ENCODE assay signal across 10 cellular contexts in the genomic region with DNA sequence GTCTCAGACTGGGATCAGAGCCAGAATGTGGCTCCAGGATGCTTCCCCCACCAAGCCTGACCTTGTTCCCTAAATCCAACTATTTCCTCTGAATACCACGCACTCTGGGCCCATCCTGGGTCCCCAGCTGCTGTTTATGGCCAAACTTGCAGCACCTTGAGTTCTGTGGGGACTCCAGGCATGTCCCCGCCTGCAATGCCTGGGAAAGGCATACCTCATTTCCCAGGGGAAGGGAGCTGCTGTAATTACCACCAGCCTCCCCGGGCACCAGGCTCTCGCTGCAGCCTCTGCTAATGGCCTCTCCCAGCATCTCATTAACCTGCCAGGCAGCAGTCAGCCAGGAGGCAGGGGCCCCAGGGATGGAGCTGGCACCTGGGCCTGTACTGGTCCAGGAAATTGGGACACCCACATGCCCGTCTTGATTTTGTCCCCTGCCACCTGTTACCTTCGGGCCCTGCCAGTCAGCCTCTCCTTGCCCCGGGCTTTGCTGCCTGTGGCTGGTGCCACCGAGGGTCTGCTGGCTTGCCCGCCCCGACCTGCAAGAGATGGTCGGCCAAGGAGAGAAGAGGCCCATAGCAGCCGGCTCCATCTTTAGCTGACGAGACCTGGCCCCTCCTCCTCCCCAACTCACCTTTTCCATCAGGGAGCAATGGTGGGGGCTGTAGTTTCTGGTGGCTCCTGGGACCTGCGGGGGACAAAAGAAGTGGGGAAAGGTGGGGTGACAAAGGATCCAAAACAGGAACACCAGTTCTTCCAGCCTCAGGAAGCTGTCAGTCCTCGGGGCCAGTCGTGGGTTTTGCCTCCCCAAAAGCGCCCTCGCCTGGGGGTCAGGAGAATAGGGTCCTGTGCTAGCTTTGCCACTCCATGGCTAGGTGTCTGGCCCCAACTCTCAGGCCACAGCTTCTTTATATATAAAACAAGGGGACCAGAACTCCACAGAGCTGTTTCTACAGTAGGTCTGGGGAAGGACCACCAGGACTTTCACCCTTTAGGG. TPM values are rescaled to one million over a fixed set of nuclear protein-coding genes. Genes with fewer than 3 reads are reported as not detected.
DNase-seq lines count a peak whose midpoint lies in the region; ATAC-seq and TF ChIP-seq lines count a peak whose summit lies in the region.
"Had no signal": no experiment of that assay in that cellular context is flagged by ENCODE, and none has a peak within 500 bp of the region (broad histone marks: within the 10 kb centered on the region; RNA-seq: fewer than 3 reads in every experiment).

No MANE protein-coding gene starts in this region.

- H3K4me3 ChIP-seq in smooth muscle cell = no peak overlapping the region

- peaks cover 26% of the 10 kb centered on the region for H3F3A ChIP-seq in smooth muscle cell (ENCODE audit: low read depth)

- H3K36me3 ChIP-seq in smooth muscle cell (ENCODE audit: low read depth) = no peaks in the 10 kb centered on the region

- H2AFZ ChIP-seq in smooth muscle cell (ENCODE audit: low read depth) = no peak overlapping the region

- peak overlapping the region; percentile 87 for H3K27ac ChIP-seq in smooth muscle cell (ENCODE audit: low read depth)

- peaks cover 97% of the 10 kb centered on the region for H3K4me1 Mint-ChIP-seq in chondrocyte (ENCODE audit: low read depth)

- H3K4me1 ChIP-seq in smooth muscle cell (ENCODE audit: low read depth) = peaks cover 34% of the 10 kb centered on the region

- H3K4me3 Mint-ChIP-seq in chondrocyte (ENCODE audit: unreplicated experiment) = no peak overlapping the region
- H3K4me3 Mint-ChIP-seq: activated T-cell treated with anti-CD3 and anti-CD28 coated beads, Interleukin-2, amount 50 U/mL, for 72 hours had no signal

- no peaks in the 10 kb centered on the region for H3K9me3 Mint-ChIP-seq in chondrocyte (ENCODE audit: low read depth)
- H3K9me3 Mint-ChIP-seq: activated T-cell treated with anti-CD3 and anti-CD28 coated beads, Interleukin-2, amount 50 U/mL, for 72 hours had no signal

- peak; percentile 35 for TF ChIP-seq CTCF in chondrocyte (IDR thresholded peaks at IDR 0.05)
- TF ChIP-seq CTCF in smooth muscle cell (IDR thresholded peaks at IDR 0.05; ENCODE audit: borderline replicate concordance, insufficient read depth, poor library complexity, severe bottlenecking) = no peak

- H3K27me3 Mint-ChIP-seq in chondrocyte (ENCODE audit: low read depth) = no peaks in the 10 kb centered on the region

- H3K27me3 ChIP-seq in smooth muscle cell (ENCODE audit: low read depth) = no peaks in the 10 kb centered on the region

- peaks cover 3% of the 10 kb centered on the region for H3K36me3 Mint-ChIP-seq in chondrocyte (ENCODE audit: low read depth)

- WGBS in smooth muscle cell (ENCODE audit: low lambda C conversion rate) = 77% methylated on average over 18 of the region's 18 CpGs

- no peaks in the 10 kb centered on the region for H4K20me1 ChIP-seq in smooth muscle cell (ENCODE audit: low read depth)

- no peaks in the 10 kb centered on the region for H3K79me2 ChIP-seq in smooth muscle cell (ENCODE audit: low read depth)

- H3K9ac ChIP-seq in smooth muscle cell (ENCODE audit: low read depth) = no peak overlapping the region

- peak; percentile 13 for DNase-seq in NCI-H2227 (lab: John Stamatoyannopoulos, UW; ENCODE audit: unreplicated experiment)
- DNase-seq in NCI-H2227 treated with DMSO at 0.1 percent for 48 hours (lab: John Stamatoyannopoulos, UW) = no peak
- peak; percentile 63 for DNase-seq in NCI-H1694 treated with DMSO at 0.1 percent for 48 hours (lab: John Stamatoyannopoulos, UW)
- DNase-seq in chondrocyte (ENCODE audit: low spot score) = no peak
- DNase-seq in smooth muscle cell (lab: John Stamatoyannopoulos, UW; ENCODE audit: unreplicated experiment) = no peak
- no peak for DNase-seq in NOMO-1 treated with DMSO at 0.1 percent for 48 hours (lab: John Stamatoyannopoulos, UW; ENCODE audit: unreplicated experiment)
- DNase-seq: stimulated activated CD4-positive, alpha-beta T cell treated with anti-CD3 and anti-CD28 coated beads, Interleukin-4, amount 100 ng/mL, for 4 hours had no signal

- no peaks in the 10 kb centered on the region for H3K9me3 ChIP-seq in smooth muscle cell (replicated peaks; ENCODE audit: low read depth)

- H3K4me2 ChIP-seq in smooth muscle cell = no peak overlapping the region

- ATAC-seq in GM21619 (IDR thresholded peaks at IDR 0.05; ENCODE audit: unreplicated experiment) (no peak), HG03175 (IDR thresholded peaks at IDR 0.05; ENCODE audit: unreplicated experiment) (no peak)
- ATAC-seq: activated T-cell treated with anti-CD3 and anti-CD28 coated beads, Interleukin-2, amount 50 U/mL, for 72 hours had no signal

- peak overlapping the region; percentile 100 for H3K27ac Mint-ChIP-seq in chondrocyte (ENCODE audit: unreplicated experiment)
- H3K27ac Mint-ChIP-seq: activated T-cell treated with anti-CD3 and anti-CD28 coated beads, Interleukin-2, amount 50 U/mL, for 72 hours had no signal

RNA-seq across cellular contexts. Expression of a gene that starts 4.3 kb away (rescaled TPM):
- total RNA-seq in chondrocyte (55.4 to 60.0 TPM (median 58.0 TPM) in 3 replicates), smooth muscle cell (2.2 and 3.8 TPM in 2 replicates)
- 0.97 and 4.7 TPM in 2 replicates for polyA plus RNA-seq in smooth muscle cell

RNA-seq across cellular contexts. Expression of a gene that starts 12.9 kb away (rescaled TPM):
- total RNA-seq in chondrocyte (68.8 to 128 TPM (median 80.6 TPM) in 3 replicates), smooth muscle cell (28.1 and 30.4 TPM in 2 replicates)
- 23.9 and 48.6 TPM in 2 replicates for polyA plus RNA-seq in smooth muscle cell

RNA-seq across cellular contexts. Expression of a gene that starts 14.4 kb away (rescaled TPM):
- total RNA-seq in chondrocyte (not detected in 3 replicates), smooth muscle cell (not detected in 2 replicates)
- polyA plus RNA-seq in smooth muscle cell = 0.48 TPM in 1 of 2 replicates, not detected in the other
- total RNA-seq: activated T-cell treated with anti-CD3 and anti-CD28 coated beads, Interleukin-2, amount 50 U/mL, for 72 hours had no signal

RNA-seq across cellular contexts. Expression of a gene that starts 21.6 kb away (rescaled TPM):
- 1.3 to 2.2 TPM (median 1.4 TPM) in 3 replicates for total RNA-seq in chondrocyte
- total RNA-seq in smooth muscle cell = 0.04 and 0.58 TPM in 2 replicates
- polyA plus RNA-seq in smooth muscle cell = 0.46 and 0.90 TPM in 2 replicates

RNA-seq across cellular contexts. Expression of a gene that starts 28.7 kb away (rescaled TPM):
- total RNA-seq in chondrocyte (1.4 to 3.4 TPM (median 2.8 TPM) in 3 replicates), smooth muscle cell (1.5 and 3.9 TPM in 2 replicates)
- polyA plus RNA-seq in smooth muscle cell = 1.9 TPM in 1 of 2 replicates, not detected in the other

Comparison
In these comparisons a context has a peak if more than half of its experiments do, and no peak if none do; other contexts are left out.
1. DNase-seq: peak in NCI-H2227 (single experiment) and NCI-H1694 treated with DMSO at 0.1 percent for 48 hours (single experiment); none in NCI-H2227 treated with DMSO at 0.1 percent for 48 hours (single experiment), chondrocyte (single experiment), smooth muscle cell (single experiment) and NOMO-1 treated with DMSO at 0.1 percent for 48 hours (single experiment).
2. RNA of a gene that starts 4.3 kb away (total RNA-seq): 55.4 to 60.0 TPM in chondrocyte; 2.2 to 3.8 TPM in smooth muscle cell; every median in the first group is over 10 times any median in the second.